8 cellular contexts compared by ENCODE assay signal in the genomic region with DNA sequence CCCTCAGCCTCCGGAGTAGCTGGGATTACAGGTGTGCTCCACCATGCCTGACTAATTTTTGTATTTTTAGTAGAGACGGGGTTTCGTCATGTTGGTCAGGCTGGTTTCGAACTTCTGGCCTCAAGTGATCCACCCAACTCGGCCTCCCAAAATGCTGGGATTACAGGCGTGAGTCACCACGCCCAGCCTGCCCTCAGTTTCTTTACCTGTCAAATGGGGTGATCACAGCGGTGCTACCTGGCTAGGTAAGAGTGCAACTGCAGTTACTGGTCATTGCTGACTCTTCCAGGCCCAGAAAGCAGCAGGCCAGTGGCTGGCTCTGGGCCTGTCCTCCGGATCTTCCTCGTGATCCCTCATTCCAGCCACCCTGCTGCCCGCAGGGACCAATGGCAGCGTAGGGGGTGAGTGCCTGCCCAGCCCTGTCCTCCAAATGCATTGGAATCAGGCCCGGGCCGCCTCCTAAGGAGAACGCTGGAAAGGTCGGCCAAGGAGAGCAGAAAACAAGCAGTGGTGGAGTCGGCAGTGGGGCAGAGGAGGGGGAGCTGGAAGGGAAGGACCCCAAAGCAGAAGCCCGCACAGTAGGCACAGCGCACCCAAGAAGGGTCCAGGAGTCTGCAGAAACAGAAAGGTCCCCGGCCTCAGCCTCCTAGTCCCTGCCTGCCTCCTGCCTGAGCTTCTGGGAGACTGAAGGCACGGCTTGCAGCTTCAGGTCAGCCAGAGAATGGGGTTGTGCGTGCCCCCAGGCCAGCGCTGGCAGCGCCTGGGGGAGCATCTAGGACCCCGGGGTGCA. TPM values are rescaled to one million over a fixed set of nuclear protein-coding genes. Genes with fewer than 3 reads are reported as not detected.
DNase-seq lines count a peak whose midpoint lies in the region; ATAC-seq and TF ChIP-seq lines count a peak whose summit lies in the region.

No MANE protein-coding gene starts in this region.

- no peaks in the 10 kb centered on the region for H3K9me3 ChIP-seq in gastrocnemius medialis

- no peak overlapping the region for H3K27ac ChIP-seq in GM23338 (ENCODE audit: low read depth)
- peak overlapping the region; percentile 92 to 100 (median 96) for H3K27ac ChIP-seq in gastrocnemius medialis

- no peaks in the 10 kb centered on the region for H3K79me2 ChIP-seq in GM23338 (replicated peaks; ENCODE audit: insufficient read depth)

- ATAC-seq in GM23338: no peak
- ATAC-seq in activated naive CD8-positive, alpha-beta T cell treated with anti-CD3 and anti-CD28 coated beads, Interleukin-2, amount 50 U/mL, for 24 hours: no peak
- peak; percentile 58 for ATAC-seq in left ventricle myocardium superior
- ATAC-seq in gastrocnemius medialis: peak; percentile 32 to 39
- no peak for ATAC-seq in GM21381 (IDR thresholded peaks at IDR 0.05; ENCODE audit: unreplicated experiment)

- H3K4me2 ChIP-seq in GM23338: peak overlapping the region; percentile 96

- H2AFZ ChIP-seq in GM23338: peak overlapping the region; percentile 98

- TF ChIP-seq CTCF in GM23338 (conservative IDR thresholded peaks at IDR 0.05; ENCODE audit: low read depth in 2 of 2): no peak
- TF ChIP-seq CTCF in gastrocnemius medialis (IDR thresholded peaks at IDR 0.05 in 4 of 5, conservative IDR thresholded peaks at IDR 0.05 in 1 of 5): no peak

- H3K27ac Mint-ChIP-seq in GM23338: peak overlapping the region; percentile 91
- no peak overlapping the region for H3K27ac Mint-ChIP-seq in activated naive CD8-positive, alpha-beta T cell treated with anti-CD3 and anti-CD28 coated beads, Interleukin-2, amount 50 U/mL, for 24 hours

- peak; percentile 46 for DNase-seq in GM23338 (ENCODE audit: low spot score)
- no peak for DNase-seq in activated naive CD8-positive, alpha-beta T cell treated with anti-CD3 and anti-CD28 coated beads, Interleukin-2, amount 50 U/mL, for 24 hours
- DNase-seq in left ventricle myocardium superior: peak; percentile 91
- DNase-seq in gastrocnemius medialis: peak; percentile 91 to 92
- no peak for DNase-seq in SW 1271 (lab: John Stamatoyannopoulos, UW)
- DNase-seq in NCI-H526 treated with DMSO at 0.1 percent for 48 hours (lab: John Stamatoyannopoulos, UW): no peak
- DNase-seq in OCI-M2 (lab: John Stamatoyannopoulos, UW; ENCODE audit: unreplicated experiment): no peak

- H3F3A ChIP-seq in GM23338 (replicated peaks; ENCODE audit: low read depth): 0 out of 2 replicates have a peak, but pooled peaks cover 6% of the 10 kb centered on the region

- H3K4me3 ChIP-seq in GM23338 (peak overlapping the region; percentile 92), gastrocnemius medialis (peak overlapping the region; percentile 74 to 91 (median 80))

- intact Hi-C loops in left ventricle myocardium superior (cut with micrococcal nuclease) (no loop called here), gastrocnemius medialis (cut with DNase I; ENCODE audit: low total_unique reads) (loop anchor here (1.0 to 5.0 kb wide), 4 partner anchors 46 to 163 kb away; partner anchors contain the start of genes DDA1, MRPL34 and MVB12A)

- H3K36me3 Mint-ChIP-seq in GM23338 (ENCODE audit: low read depth): no peaks in the 10 kb centered on the region; the same call in 2 of the 3 replicates
- H3K36me3 Mint-ChIP-seq in activated naive CD8-positive, alpha-beta T cell treated with anti-CD3 and anti-CD28 coated beads, Interleukin-2, amount 50 U/mL, for 24 hours (ENCODE audit: low read depth): no peaks in the 10 kb centered on the region

- H4K20me1 ChIP-seq in GM23338 (replicated peaks; ENCODE audit: insufficient read depth): no peaks in the 10 kb centered on the region

- H3K4me3 Mint-ChIP-seq in GM23338: peak overlapping the region; percentile 94
- peak overlapping the region; percentile 91 for H3K4me3 Mint-ChIP-seq in activated naive CD8-positive, alpha-beta T cell treated with anti-CD3 and anti-CD28 coated beads, Interleukin-2, amount 50 U/mL, for 24 hours

- H3K27me3 ChIP-seq in GM23338 (ENCODE audit: insufficient read depth) (peaks cover 24% of the 10 kb centered on the region), gastrocnemius medialis (no peaks in the 10 kb centered on the region)

- H3K36me3 ChIP-seq in GM23338 (ENCODE audit: insufficient read depth) (no peaks in the 10 kb centered on the region), gastrocnemius medialis (no peaks in the 10 kb centered on the region)

- H3K9me3 Mint-ChIP-seq in GM23338: no peaks in the 10 kb centered on the region
- no peaks in the 10 kb centered on the region for H3K9me3 Mint-ChIP-seq in activated naive CD8-positive, alpha-beta T cell treated with anti-CD3 and anti-CD28 coated beads, Interleukin-2, amount 50 U/mL, for 24 hours

- no peaks in the 10 kb centered on the region for H3K9me2 ChIP-seq in GM23338 (ENCODE audit: insufficient read depth)

- in situ Hi-C loops in gastrocnemius medialis (cut with MboI; ENCODE audit: low sequenced_read_pairs in 4 of 4): loop anchor here in 2 of 4 donors (10.0 kb wide), 2 partner anchors 74 to 124 kb away; partner anchors contain the start of gene CCDC194 (in 1 of the 2)

- TF ChIP-seq POLR2A in gastrocnemius medialis (IDR thresholded peaks at IDR 0.05): peak; percentile 65 to 72

- H3K4me1 Mint-ChIP-seq in GM23338: peaks cover 23% of the 10 kb centered on the region
- H3K4me1 Mint-ChIP-seq in activated naive CD8-positive, alpha-beta T cell treated with anti-CD3 and anti-CD28 coated beads, Interleukin-2, amount 50 U/mL, for 24 hours: peaks cover 30% of the 10 kb centered on the region

- peaks cover 14% of the 10 kb centered on the region for H3K27me3 Mint-ChIP-seq in GM23338 (ENCODE audit: insufficient read depth, low read depth, poor library complexity)
- H3K27me3 Mint-ChIP-seq in activated naive CD8-positive, alpha-beta T cell treated with anti-CD3 and anti-CD28 coated beads, Interleukin-2, amount 50 U/mL, for 24 hours: no peaks in the 10 kb centered on the region

- H3K4me1 ChIP-seq in GM23338 (ENCODE audit: insufficient read depth): peaks cover 12% of the 10 kb centered on the region
- H3K4me1 ChIP-seq in gastrocnemius medialis: peaks cover 13 to 37% of the 10 kb centered on the region in 2 donors

TF ChIP-seq in GM23338, 12 proteins besides CTCF, POLR2A, EP300 and RAD21:
- TF ChIP-seq, protein P1, sequence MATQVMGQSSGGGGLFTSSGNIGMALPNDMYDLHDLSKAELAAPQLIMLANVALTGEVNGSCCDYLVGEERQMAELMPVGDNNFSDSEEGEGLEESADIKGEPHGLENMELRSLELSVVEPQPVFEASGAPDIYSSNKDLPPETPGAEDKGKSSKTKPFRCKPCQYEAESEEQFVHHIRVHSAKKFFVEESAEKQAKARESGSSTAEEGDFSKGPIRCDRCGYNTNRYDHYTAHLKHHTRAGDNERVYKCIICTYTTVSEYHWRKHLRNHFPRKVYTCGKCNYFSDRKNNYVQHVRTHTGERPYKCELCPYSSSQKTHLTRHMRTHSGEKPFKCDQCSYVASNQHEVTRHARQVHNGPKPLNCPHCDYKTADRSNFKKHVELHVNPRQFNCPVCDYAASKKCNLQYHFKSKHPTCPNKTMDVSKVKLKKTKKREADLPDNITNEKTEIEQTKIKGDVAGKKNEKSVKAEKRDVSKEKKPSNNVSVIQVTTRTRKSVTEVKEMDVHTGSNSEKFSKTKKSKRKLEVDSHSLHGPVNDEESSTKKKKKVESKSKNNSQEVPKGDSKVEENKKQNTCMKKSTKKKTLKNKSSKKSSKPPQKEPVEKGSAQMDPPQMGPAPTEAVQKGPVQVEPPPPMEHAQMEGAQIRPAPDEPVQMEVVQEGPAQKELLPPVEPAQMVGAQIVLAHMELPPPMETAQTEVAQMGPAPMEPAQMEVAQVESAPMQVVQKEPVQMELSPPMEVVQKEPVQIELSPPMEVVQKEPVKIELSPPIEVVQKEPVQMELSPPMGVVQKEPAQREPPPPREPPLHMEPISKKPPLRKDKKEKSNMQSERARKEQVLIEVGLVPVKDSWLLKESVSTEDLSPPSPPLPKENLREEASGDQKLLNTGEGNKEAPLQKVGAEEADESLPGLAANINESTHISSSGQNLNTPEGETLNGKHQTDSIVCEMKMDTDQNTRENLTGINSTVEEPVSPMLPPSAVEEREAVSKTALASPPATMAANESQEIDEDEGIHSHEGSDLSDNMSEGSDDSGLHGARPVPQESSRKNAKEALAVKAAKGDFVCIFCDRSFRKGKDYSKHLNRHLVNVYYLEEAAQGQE (IDR thresholded peaks at IDR 0.05; ENCODE audit: unreplicated experiment): no peak
- TF ChIP-seq ZNF114 (CRISPR knock-in tag; IDR thresholded peaks at IDR 0.05) (no peak), STAT1 (IDR thresholded peaks at IDR 0.05; ENCODE audit: unreplicated experiment) (no peak), POLR2AphosphoS5 (IDR thresholded peaks at IDR 0.05; ENCODE audit: low read depth) (no peak), EZH2phosphoT487 (IDR thresholded peaks at IDR 0.05; ENCODE audit: unreplicated experiment) (no peak), JUNB (IDR thresholded peaks at IDR 0.05; ENCODE audit: unreplicated experiment) (no peak), CREB1 (CRISPR knock-in tag; IDR thresholded peaks at IDR 0.05; ENCODE audit: low read depth) (no peak)

RNA-seq across cellular contexts. Expression of gene SLC27A1, which starts 1.8 kb away (rescaled TPM):
- 9.3 and 11.6 TPM in 2 replicates for total RNA-seq in GM23338 (2014; rRNA removed; shearing (Covaris generic))
- polyA plus RNA-seq in GM23338 (2016; fragmentation: Nextera tagmentation; extraction: Ambion mirVana): 2.1 and 3.5 TPM in 2 replicates
- total RNA-seq in left ventricle myocardium superior (68.9 TPM), gastrocnemius medialis (10 to 100 TPM; 20.7 to 53.8 (median 43.7) TPM)

RNA-seq across cellular contexts. Expression of gene NXNL1, which starts 7.8 kb away (rescaled TPM):
- not detected in 2 replicates for total RNA-seq in GM23338 (2014; rRNA removed; shearing (Covaris generic))
- not detected in 2 replicates for polyA plus RNA-seq in GM23338 (2016; fragmentation: Nextera tagmentation; extraction: Ambion mirVana)
- total RNA-seq in left ventricle myocardium superior: not detected
- total RNA-seq in gastrocnemius medialis: not detected

RNA-seq across cellular contexts. Expression of gene TMEM221, which starts 20.0 kb away (rescaled TPM):
- 0.90 and 1.8 TPM in 2 replicates for total RNA-seq in GM23338 (2014; rRNA removed; shearing (Covaris generic))
- 0.40 and 1.8 TPM in 2 replicates for polyA plus RNA-seq in GM23338 (2016; fragmentation: Nextera tagmentation; extraction: Ambion mirVana)
- total RNA-seq in left ventricle myocardium superior: not detected
- total RNA-seq in gastrocnemius medialis: not detected

RNA-seq across cellular contexts. Expression of gene PGLS, which starts 43.0 kb away (rescaled TPM):
- total RNA-seq in GM23338 (2014; rRNA removed; shearing (Covaris generic)): 55.4 and 63.5 TPM in 2 replicates
- 56.9 and 62.2 TPM in 2 replicates for polyA plus RNA-seq in GM23338 (2016; fragmentation: Nextera tagmentation; extraction: Ambion mirVana)
- total RNA-seq in left ventricle myocardium superior: 19.7 TPM
- 10 to 100 TPM; 22.1 to 25.1 (median 23.4) TPM for total RNA-seq in gastrocnemius medialis

RNA-seq across cellular contexts. Expression of gene MVB12A, which starts 48.6 kb away (rescaled TPM):
- total RNA-seq in GM23338 (2014; rRNA removed; shearing (Covaris generic)): 49.9 and 60.3 TPM in 2 replicates
- polyA plus RNA-seq in GM23338 (2016; fragmentation: Nextera tagmentation; extraction: Ambion mirVana): 36.6 and 43.5 TPM in 2 replicates
- total RNA-seq in left ventricle myocardium superior (18.9 TPM), gastrocnemius medialis (10 to 100 TPM; 35.8 to 62.7 (median 52.3) TPM)

Comparison
In these comparisons a context has a peak if more than half of its experiments do, and no peak if none do; other contexts are left out.
1. ATAC-seq: peak in left ventricle myocardium superior (single experiment) and gastrocnemius medialis (2 of 2); none in GM23338 (single experiment), activated naive CD8-positive, alpha-beta T cell treated with anti-CD3 and anti-CD28 coated beads, Interleukin-2, amount 50 U/mL, for 24 hours (single experiment) and GM21381 (single experiment).
2. DNase-seq: peak in GM23338 (single experiment), left ventricle myocardium superior (single experiment) and gastrocnemius medialis (2 of 2); none in activated naive CD8-positive, alpha-beta T cell treated with anti-CD3 and anti-CD28 coated beads, Interleukin-2, amount 50 U/mL, for 24 hours (single experiment), SW 1271 (0 of 2), NCI-H526 treated with DMSO at 0.1 percent for 48 hours (single experiment) and OCI-M2 (single experiment).